Comparison of ENCODE assay signal across 23 cellular contexts in the genomic region with DNA sequence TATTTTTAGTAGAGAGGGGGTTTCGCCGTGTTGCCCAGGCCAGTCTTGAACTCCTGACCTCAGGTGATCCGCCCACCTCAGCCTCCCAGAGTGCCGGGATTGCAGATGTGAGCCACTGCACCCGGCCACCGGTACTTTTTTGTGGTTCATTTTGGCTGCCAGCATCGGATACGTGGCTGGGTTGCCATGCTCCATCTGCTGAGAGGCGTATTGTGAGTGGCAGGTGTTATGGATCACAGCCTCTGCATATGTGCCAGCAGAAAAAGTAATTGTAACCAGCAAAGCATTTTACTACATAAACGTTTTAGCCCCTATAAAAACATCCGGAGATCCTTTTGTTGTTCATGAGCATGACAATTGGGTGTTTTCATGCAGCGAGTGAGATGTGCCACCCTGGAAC. TPM values are rescaled to one million over a fixed set of nuclear protein-coding genes. Genes with fewer than 3 reads are reported as not detected.
DNase-seq lines count a peak whose midpoint lies in the region; ATAC-seq and TF ChIP-seq lines count a peak whose summit lies in the region.
"Had no signal": no experiment of that assay in that cellular context is flagged by ENCODE, and none has a peak within 500 bp of the region (broad histone marks: within the 10 kb centered on the region; RNA-seq: fewer than 3 reads in every experiment).

No MANE protein-coding gene starts in this region.

- H3K36me3 Mint-ChIP-seq in T-helper 17 cell (ENCODE audit: low read depth): peaks cover 2% of the 10 kb centered on the region

- H3K36me3 ChIP-seq in BLaER1 (peaks cover 19% of the 10 kb centered on the region), DOHH2 (ENCODE audit: control insufficient read depth, low read length) (peaks cover 24% of the 10 kb centered on the region), muscle layer of colon (ENCODE audit: insufficient read depth, low read length) (no peaks in the 10 kb centered on the region)
- H3K36me3 ChIP-seq in effector memory CD4-positive, alpha-beta T cell (ENCODE audit: control insufficient read depth, insufficient read depth, low read length): peaks cover 6% of the 10 kb centered on the region
- H3K36me3 ChIP-seq: esophagus squamous epithelium, neural progenitor cell, thoracic aorta had no signal

- no peaks in the 10 kb centered on the region for H3K9me3 ChIP-seq in BLaER1
- no peaks in the 10 kb centered on the region for H3K9me3 ChIP-seq in DOHH2 (ENCODE audit: control insufficient read depth, insufficient read depth, low read length)
- no peaks in the 10 kb centered on the region for H3K9me3 ChIP-seq in T-helper 17 cell (ENCODE audit: control insufficient read depth, low read length, poor library complexity, severe bottlenecking)
- H3K9me3 ChIP-seq in muscle layer of colon (ENCODE audit: low read length): no peaks in the 10 kb centered on the region
- no peaks in the 10 kb centered on the region for H3K9me3 ChIP-seq in effector memory CD4-positive, alpha-beta T cell (ENCODE audit: control insufficient read depth, low read length)
- H3K9me3 ChIP-seq: esophagus squamous epithelium, thoracic aorta had no signal

- no peaks in the 10 kb centered on the region for H3K27me3 ChIP-seq in BLaER1
- no peaks in the 10 kb centered on the region for H3K27me3 ChIP-seq in DOHH2 (ENCODE audit: control insufficient read depth, low read length)
- H3K27me3 ChIP-seq in muscle layer of colon (ENCODE audit: control insufficient read depth in 1 of 2, insufficient read depth in 2 of 2, low read length in 2 of 2): no peaks in the 10 kb centered on the region
- no peaks in the 10 kb centered on the region for H3K27me3 ChIP-seq in effector memory CD4-positive, alpha-beta T cell (replicated peaks; ENCODE audit: control insufficient read depth, insufficient read depth, low read length, poor library complexity, severe bottlenecking)
- H3K27me3 ChIP-seq: esophagus squamous epithelium, neural progenitor cell had no signal

- H4K20me1 ChIP-seq in BLaER1 (peaks cover 100% of the 10 kb centered on the region), DOHH2 (ENCODE audit: control insufficient read depth, insufficient read depth, low read depth, low read length) (peaks cover 36% of the 10 kb centered on the region)

- H3K9ac ChIP-seq in BLaER1: peak overlapping the region; percentile 35
- H3K9ac ChIP-seq in muscle layer of colon (ENCODE audit: low read length): peak overlapping the region; percentile 25
- H3K9ac ChIP-seq: neural progenitor cell had no signal

- no peak for TF ChIP-seq CTCF in DOHH2 (IDR thresholded peaks at IDR 0.05; ENCODE audit: low read depth, low read length, poor library complexity, severe bottlenecking)

- H3K4me3 ChIP-seq in BLaER1 (no peak overlapping the region), DOHH2 (ENCODE audit: low read length) (no peak overlapping the region), muscle layer of colon (ENCODE audit: low read depth in 1 of 2, low read length in 2 of 2) (peak overlapping the region in 1 of 2 donors; percentile 53)
- no peak overlapping the region for H3K4me3 ChIP-seq in effector memory CD4-positive, alpha-beta T cell (ENCODE audit: insufficient read depth, low read depth, low read length, poor library complexity, severe bottlenecking)
- H3K4me3 ChIP-seq: neural progenitor cell had no signal

- no peaks in the 10 kb centered on the region for H3K27me3 Mint-ChIP-seq in T-helper 17 cell
- H3K27me3 Mint-ChIP-seq: progenitor cell of endocrine pancreas had no signal

- H3K27ac ChIP-seq in BLaER1 (peak overlapping the region; percentile 45; the same call in 1 of the 2 replicates), DOHH2 (ENCODE audit: low read depth, low read length) (no peak overlapping the region), muscle layer of colon (ENCODE audit: low read depth, low read length) (no peak overlapping the region)
- no peak overlapping the region for H3K27ac ChIP-seq in effector memory CD4-positive, alpha-beta T cell (ENCODE audit: insufficient read depth, low read length, poor library complexity, severe bottlenecking)
- H3K27ac ChIP-seq: esophagus squamous epithelium, neural progenitor cell, VCaP had no signal

- DNase-seq in T-helper 17 cell (no peak), DMS 273 (lab: John Stamatoyannopoulos, UW; ENCODE audit: unreplicated experiment) (no peak), SW480 (ENCODE audit: low spot score) (no peak), NCI-H2081 treated with DMSO at 0.1 percent for 48 hours (lab: John Stamatoyannopoulos, UW) (no peak)
- DNase-seq in effector memory CD4-positive, alpha-beta T cell: no peak
- DNase-seq: activated CD4-positive, alpha-beta T cell treated with anti-CD3 and anti-CD28 coated beads, Interleukin-2, amount 50 U/mL, for 48 hours; activated naive CD4-positive, alpha-beta T cell treated with Interleukin-2 at 50 U/mL for 16 hours; DND-41; esophagus squamous epithelium; left cardiac atrium; NCI-H1092 treated with DMSO at 0.1 percent for 48 hours; NCI-H2081; NCI-H524; stimulated activated CD4-positive, alpha-beta T cell treated with anti-CD3 and anti-CD28 coated beads, Interleukin-1b, Interleukin-23, amount 100 ng/mL, for 48 hours; stimulated activated naive CD4-positive, alpha-beta T cell had no signal

- H3K4me1 ChIP-seq in BLaER1 (peaks cover 100% of the 10 kb centered on the region), DOHH2 (ENCODE audit: control insufficient read depth, low read length) (peaks cover 56% of the 10 kb centered on the region), muscle layer of colon (ENCODE audit: insufficient read depth, low read length) (peaks cover 69% of the 10 kb centered on the region)
- H3K4me1 ChIP-seq in effector memory CD4-positive, alpha-beta T cell (ENCODE audit: control insufficient read depth, insufficient read depth, low read length, poor library complexity, severe bottlenecking): peaks cover 16% of the 10 kb centered on the region
- H3K4me1 ChIP-seq: neural progenitor cell had no signal

- H3K4me2 ChIP-seq in BLaER1 (peak overlapping the region; percentile 93), DOHH2 (ENCODE audit: low read length) (peak overlapping the region; percentile 45)
- H3K4me2 ChIP-seq: neural progenitor cell had no signal

- no peaks in the 10 kb centered on the region for H3K9me2 ChIP-seq in DOHH2 (replicated peaks; ENCODE audit: control insufficient read depth, low read length)

- H3K79me2 ChIP-seq in DOHH2 (ENCODE audit: control insufficient read depth, low read length): peaks cover 100% of the 10 kb centered on the region

- ATAC-seq in T-helper 17 cell: no peak
- ATAC-seq: left cardiac atrium, Right ventricle myocardium inferior had no signal

- peaks cover 57% of the 10 kb centered on the region for H3K4me1 Mint-ChIP-seq in T-helper 17 cell

- H3K27ac Mint-ChIP-seq in T-helper 17 cell: peak overlapping the region; percentile 90
- H3K27ac Mint-ChIP-seq: neural progenitor cell had no signal

- peaks cover under 1% of the 10 kb centered on the region; the same call in 1 of the 2 replicates for H3F3A ChIP-seq in DOHH2 (ENCODE audit: control insufficient read depth, insufficient read depth)

- H3K4me3 Mint-ChIP-seq in T-helper 17 cell: no peak overlapping the region
- H3K4me3 Mint-ChIP-seq: neural progenitor cell had no signal

RNA-seq across cellular contexts. Expression of a gene that starts 7.1 kb away (rescaled TPM):
- 10 to 100 TPM; 59.8 to 60.9 TPM for total RNA-seq in T-helper 17 cell
